12 cellular contexts compared by ENCODE assay signal in the genomic region with DNA sequence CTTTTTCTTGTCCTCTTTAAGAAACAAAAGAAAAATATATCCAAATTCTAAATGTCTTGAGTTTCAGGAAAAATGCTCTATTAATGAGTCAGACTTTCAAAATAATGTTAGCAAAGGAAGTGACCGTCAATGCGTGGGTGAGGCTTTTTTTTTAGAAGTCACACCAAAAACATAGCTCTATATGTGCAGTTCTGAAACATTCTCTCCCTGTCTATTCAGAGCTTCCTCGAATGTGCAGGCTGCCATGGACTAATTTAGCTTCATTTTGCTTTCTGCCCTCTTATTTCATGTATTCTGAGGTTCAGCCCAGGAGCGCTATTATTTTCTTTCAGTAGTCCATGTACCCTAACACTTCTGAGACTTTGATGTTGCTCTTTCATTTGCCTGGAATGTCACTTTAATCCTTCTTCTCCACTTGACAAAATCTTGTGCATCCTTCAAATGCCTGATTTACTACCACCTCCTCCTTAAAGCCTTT.
DNase-seq lines count a peak whose midpoint lies in the region; ATAC-seq and TF ChIP-seq lines count a peak whose summit lies in the region.
"Had no signal": no experiment of that assay in that cellular context is flagged by ENCODE, and none has a peak within 500 bp of the region (broad histone marks: within the 10 kb centered on the region; RNA-seq: fewer than 3 reads in every experiment).

No MANE protein-coding gene starts in this region.

- no peaks in the 10 kb centered on the region for H3K27me3 Mint-ChIP-seq in activated T-helper 1 cell treated with anti-CD3 and anti-CD28 coated beads, Interleukin-12 subunit alpha, Interleukin-12 subunit beta, Interleukin-2, Interleukin-4 antibody, amounts not matched to agents 30 ng/mL and 10 ng/mL and 1 ng/mL, durations not matched to agents 14 hours and 24 hours and 36 hours (ENCODE audit: insufficient read depth)
- H3K27me3 Mint-ChIP-seq: IgD-negative memory B cell had no signal

- WGBS in trophoblast cell (ENCODE audit: extremely low coverage, insufficient coverage, insufficient read length): no CpG with 5 or more reads among the region's 4 CpGs

- H3K4me2 ChIP-seq in trophoblast cell (ENCODE audit: low read length): no peak overlapping the region

- H2BK12ac ChIP-seq in trophoblast cell (ENCODE audit: low read length): no peak overlapping the region

- no peak overlapping the region for H4K91ac ChIP-seq in trophoblast cell (ENCODE audit: low read depth, low read length)

- H3K4me3 ChIP-seq in ascending aorta (no peak overlapping the region), trophoblast cell (ENCODE audit: low read depth, low read length) (no peak overlapping the region)

- no peak overlapping the region for H3K4me3 Mint-ChIP-seq in activated T-helper 1 cell treated with anti-CD3 and anti-CD28 coated beads, Interleukin-12 subunit alpha, Interleukin-12 subunit beta, Interleukin-2, Interleukin-4 antibody, amounts not matched to agents 30 ng/mL and 10 ng/mL and 1 ng/mL, durations not matched to agents 14 hours and 24 hours and 36 hours
- H3K4me3 Mint-ChIP-seq: IgD-negative memory B cell, nephron had no signal

- no peak overlapping the region for H3K9ac ChIP-seq in trophoblast cell (ENCODE audit: low read length)

- H3K36me3 ChIP-seq in ascending aorta (no peaks in the 10 kb centered on the region), trophoblast cell (ENCODE audit: control insufficient read depth in 1 of 2, insufficient read depth in 2 of 2, low read length in 2 of 2) (no peaks in the 10 kb centered on the region)

- peak; percentile 63 for ATAC-seq in HG03039 (IDR thresholded peaks at IDR 0.05; ENCODE audit: unreplicated experiment)
- ATAC-seq: activated T-cell treated with anti-CD3 and anti-CD28 coated beads, Interleukin-2, amount 50 U/mL, for 72 hours had no signal

- no peak overlapping the region for H3K27ac Mint-ChIP-seq in activated T-helper 1 cell treated with anti-CD3 and anti-CD28 coated beads, Interleukin-12 subunit alpha, Interleukin-12 subunit beta, Interleukin-2, Interleukin-4 antibody, amounts not matched to agents 30 ng/mL and 10 ng/mL and 1 ng/mL, durations not matched to agents 14 hours and 24 hours and 36 hours
- H3K27ac Mint-ChIP-seq: activated T-cell treated with anti-CD3 and anti-CD28 coated beads, Interleukin-2, amount 50 U/mL, for 72 hours; IgD-negative memory B cell had no signal

- no peak overlapping the region for H3K18ac ChIP-seq in trophoblast cell (ENCODE audit: low read length)

- TF ChIP-seq CTCF in ascending aorta (IDR thresholded peaks at IDR 0.05): no peak

- no peaks in the 10 kb centered on the region for H3K27me3 ChIP-seq in ascending aorta
- H3K27me3 ChIP-seq in trophoblast cell (ENCODE audit: insufficient read depth, low read length): no peaks in the 10 kb centered on the region

- DNase-seq in SIG-M5 treated with dmso at 0.1 percent for 504 hours (lab: John Stamatoyannopoulos, UW; ENCODE audit: unreplicated experiment) (peak; percentile 13), SIG-M5 (lab: John Stamatoyannopoulos, UW) (no peak), ascending aorta (ENCODE audit: low spot score in 2 of 2) (no peak), trophoblast cell (no peak), NCI-H510A treated with DMSO at 0.1 percent for 48 hours (lab: John Stamatoyannopoulos, UW) (no peak)
- DNase-seq in stimulated activated CD4-positive, alpha-beta T cell treated with anti-CD3 and anti-CD28 coated beads, Interleukin-2, amount 100 ng/mL, for 4 hours (ENCODE audit: low read depth): peak; percentile 19
- no peak for DNase-seq in activated T-helper 1 cell treated with anti-CD3 and anti-CD28 coated beads, Interleukin-12 subunit alpha, Interleukin-12 subunit beta, Interleukin-2, Interleukin-4 antibody, amounts not matched to agents 30 ng/mL and 10 ng/mL and 1 ng/mL, durations not matched to agents 14 hours and 24 hours and 36 hours (ENCODE audit: low spot score)

- H3K4ac ChIP-seq in trophoblast cell (ENCODE audit: low read depth, low read length): no peak overlapping the region

- H2AFZ ChIP-seq in trophoblast cell (ENCODE audit: insufficient read depth, low read length, poor library complexity): no peak overlapping the region

- H3K79me1 ChIP-seq in trophoblast cell (ENCODE audit: low read length): no peaks in the 10 kb centered on the region

- no peak overlapping the region for H4K12ac ChIP-seq in trophoblast cell (ENCODE audit: low read depth, low read length)

- H4K8ac ChIP-seq in trophoblast cell (ENCODE audit: low read depth, low read length): no peak overlapping the region

- H3K14ac ChIP-seq in trophoblast cell (ENCODE audit: low read length): no peak overlapping the region

- H3K27ac ChIP-seq in ascending aorta (peak overlapping the region; percentile 69 to 86), trophoblast cell (ENCODE audit: low read depth, low read length) (no peak overlapping the region)
- H3K27ac ChIP-seq: 22Rv1 had no signal

- peaks cover 26% of the 10 kb centered on the region for H3K4me1 Mint-ChIP-seq in activated T-helper 1 cell treated with anti-CD3 and anti-CD28 coated beads, Interleukin-12 subunit alpha, Interleukin-12 subunit beta, Interleukin-2, Interleukin-4 antibody, amounts not matched to agents 30 ng/mL and 10 ng/mL and 1 ng/mL, durations not matched to agents 14 hours and 24 hours and 36 hours (ENCODE audit: low read depth)

- H3K23ac ChIP-seq in trophoblast cell (ENCODE audit: low read length): no peak overlapping the region

- intact Hi-C loops in ascending aorta (cut with DNase I): no loop called here
- intact Hi-C loops in activated T-helper 1 cell treated with anti-CD3 and anti-CD28 coated beads, Interleukin-12 subunit alpha, Interleukin-12 subunit beta, Interleukin-2, Interleukin-4 antibody, amounts not matched to agents 30 ng/mL and 10 ng/mL and 1 ng/mL, durations not matched to agents 14 hours and 24 hours and 36 hours (cut with micrococcal nuclease): loop anchor here (2.0 to 5.0 kb wide), 2 partner anchors 74 to 118 kb away; no protein-coding TSS in a partner anchor

- H3K79me2 ChIP-seq in trophoblast cell (ENCODE audit: control insufficient read depth, insufficient read depth, low read length, poor library complexity): no peaks in the 10 kb centered on the region

- no peak overlapping the region for H2BK120ac ChIP-seq in trophoblast cell (ENCODE audit: insufficient read depth, low read length, poor library complexity)

- H3K4me1 ChIP-seq in ascending aorta (peaks cover 0 to 10% of the 10 kb centered on the region in 2 donors), trophoblast cell (ENCODE audit: control insufficient read depth in 1 of 2, insufficient read depth in 2 of 2, low read length in 2 of 2) (no peaks in the 10 kb centered on the region)

- no peak overlapping the region for H2AK5ac ChIP-seq in trophoblast cell (ENCODE audit: low read length)

- no peak overlapping the region for H2BK5ac ChIP-seq in trophoblast cell (ENCODE audit: low read depth, low read length, poor library complexity)

- H3K9me3 Mint-ChIP-seq in activated T-helper 1 cell treated with anti-CD3 and anti-CD28 coated beads, Interleukin-12 subunit alpha, Interleukin-12 subunit beta, Interleukin-2, Interleukin-4 antibody, amounts not matched to agents 30 ng/mL and 10 ng/mL and 1 ng/mL, durations not matched to agents 14 hours and 24 hours and 36 hours: peaks cover 4% of the 10 kb centered on the region

- H3K9me3 ChIP-seq in ascending aorta (no peaks in the 10 kb centered on the region), trophoblast cell (ENCODE audit: insufficient read depth, low read depth, low read length) (no peaks in the 10 kb centered on the region)

- H3K36me3 Mint-ChIP-seq in activated T-helper 1 cell treated with anti-CD3 and anti-CD28 coated beads, Interleukin-12 subunit alpha, Interleukin-12 subunit beta, Interleukin-2, Interleukin-4 antibody, amounts not matched to agents 30 ng/mL and 10 ng/mL and 1 ng/mL, durations not matched to agents 14 hours and 24 hours and 36 hours (ENCODE audit: low read depth): peaks cover 1% of the 10 kb centered on the region
- H3K36me3 Mint-ChIP-seq: IgD-negative memory B cell had no signal

Comparison
In these comparisons a context has a peak if more than half of its experiments do, and no peak if none do; other contexts are left out.
1. DNase-seq: peak in SIG-M5 treated with dmso at 0.1 percent for 504 hours (single experiment) and stimulated activated CD4-positive, alpha-beta T cell treated with anti-CD3 and anti-CD28 coated beads, Interleukin-2, amount 100 ng/mL, for 4 hours (single experiment); none in SIG-M5 (single experiment), ascending aorta (0 of 2), activated T-helper 1 cell treated with anti-CD3 and anti-CD28 coated beads, Interleukin-12 subunit alpha, Interleukin-12 subunit beta, Interleukin-2, Interleukin-4 antibody, amounts not matched to agents 30 ng/mL and 10 ng/mL and 1 ng/mL, durations not matched to agents 14 hours and 24 hours and 36 hours (single experiment), trophoblast cell (0 of 2) and NCI-H510A treated with DMSO at 0.1 percent for 48 hours (single experiment).